9 cellular contexts compared by ENCODE assay signal in genomic region chr1:44677201-44677520, GRCh38. TPM values are rescaled to one million over a fixed set of nuclear protein-coding genes. Genes with fewer than 3 reads are reported as not detected.
DNase-seq lines count a peak whose midpoint lies in the region; ATAC-seq and TF ChIP-seq lines count a peak whose summit lies in the region.
"Had no signal": no experiment of that assay in that cellular context is flagged by ENCODE, and none has a peak within 500 bp of the region (broad histone marks: within the 10 kb centered on the region; RNA-seq: fewer than 3 reads in every experiment).

No MANE protein-coding gene starts in this region.

- peak; percentile 60 for TF ChIP-seq CTCF in AG04450 (IDR thresholded peaks at IDR 0.05; ENCODE audit: low read depth, low read length)
- TF ChIP-seq CTCF in GM13977 (IDR thresholded peaks at IDR 0.05; ENCODE audit: extremely low read depth, insufficient read depth, missing control alignments) = peak; percentile 50
- peak in 3 of 4 experiments; percentile 38 to 54 (median 41) for TF ChIP-seq CTCF in gastroesophageal sphincter (IDR thresholded peaks at IDR 0.05)

- peaks cover 21% of the 10 kb centered on the region for H3K4me1 Mint-ChIP-seq in activated T-cell treated with anti-CD3 and anti-CD28 coated beads, Interleukin-2, amount 50 U/mL, for 4 hours (ENCODE audit: low read depth)

- DNase-seq in AG04450 (ENCODE audit: low read depth, low spot score) (no peak), GM13977 (ENCODE audit: low spot score) (no peak), RKO (ENCODE audit: low spot score) (peak; percentile 72)
- DNase-seq in activated T-cell treated with anti-CD3 and anti-CD28 coated beads, Interleukin-2, amount 50 U/mL, for 4 hours = no peak

- in situ Hi-C loops in GM13977 (cut with MboI; ENCODE audit: low pct_unique_long_range_greater_than_20kb, low sequenced_read_pairs, unreplicated experiment) = no loop called here

- peaks cover 0 to 43% (median 3%) of the 10 kb centered on the region in 3 donors for H3K4me1 ChIP-seq in gastroesophageal sphincter

- H3K36me3 Mint-ChIP-seq in activated T-cell treated with anti-CD3 and anti-CD28 coated beads, Interleukin-2, amount 50 U/mL, for 4 hours (ENCODE audit: insufficient read depth) = no peaks in the 10 kb centered on the region

- 34 to 38% methylated on average over 3 of the region's 3 CpGs for WGBS in gastroesophageal sphincter (ENCODE audit: low coverage in 1 of 2), 2 donors

- no peak for TF ChIP-seq EP300 in gastroesophageal sphincter (IDR thresholded peaks at IDR 0.05)

- no peak overlapping the region for H3K4me3 Mint-ChIP-seq in activated T-cell treated with anti-CD3 and anti-CD28 coated beads, Interleukin-2, amount 50 U/mL, for 4 hours

- H3K9me3 Mint-ChIP-seq in activated T-cell treated with anti-CD3 and anti-CD28 coated beads, Interleukin-2, amount 50 U/mL, for 4 hours = no peaks in the 10 kb centered on the region

- H3K27ac ChIP-seq in AG04450 (ENCODE audit: low read depth, low read length) = no peak overlapping the region
- peak overlapping the region in 2 of 4 donors; percentile 32 to 41 for H3K27ac ChIP-seq in gastroesophageal sphincter

- H3K27me3 ChIP-seq in AG04450 (ENCODE audit: control insufficient read depth, insufficient read depth, low read length) = no peaks in the 10 kb centered on the region
- H3K27me3 ChIP-seq in gastroesophageal sphincter = no peaks in the 10 kb centered on the region

- no peaks in the 10 kb centered on the region for H3K27me3 Mint-ChIP-seq in activated T-cell treated with anti-CD3 and anti-CD28 coated beads, Interleukin-2, amount 50 U/mL, for 4 hours (ENCODE audit: low read depth)

- ATAC-seq in gastroesophageal sphincter (no peak), GM21576 (IDR thresholded peaks at IDR 0.05; ENCODE audit: unreplicated experiment) (no peak), HG03354 (IDR thresholded peaks at IDR 0.05; ENCODE audit: poor library complexity, severe bottlenecking, unreplicated experiment) (no peak), HG02885 (IDR thresholded peaks at IDR 0.05; ENCODE audit: poor library complexity, unreplicated experiment) (no peak)
- no peak for ATAC-seq in activated T-cell treated with anti-CD3 and anti-CD28 coated beads, Interleukin-2, amount 50 U/mL, for 4 hours

- no peak for TF ChIP-seq POLR2A in gastroesophageal sphincter (IDR thresholded peaks at IDR 0.05)

- no peaks in the 10 kb centered on the region for H3K9me3 ChIP-seq in AG04450 (ENCODE audit: control insufficient read depth, insufficient read depth, low read length)
- no peaks in the 10 kb centered on the region for H3K9me3 ChIP-seq in gastroesophageal sphincter

- CTCF ChIA-PET in AG04450 (lab: Charles Lee) = interaction anchor here (1.1 to 1.2 kb wide), 2 partner anchors 24 to 54 kb away, joined by 3 read pairs; partner anchors contain the start of gene RNU5D-1

- POLR2A ChIA-PET in AG04450 (lab: Yijun Ruan, JAX) = no interaction called here

- H3K4me3 ChIP-seq in AG04450 (ENCODE audit: low read depth, low read length) (no peak overlapping the region), gastroesophageal sphincter (no peak overlapping the region)

- no peaks in the 10 kb centered on the region for H3K36me3 ChIP-seq in gastroesophageal sphincter

RNA-seq across cellular contexts. Expression of gene ARMH1, which starts 2.6 kb away (rescaled TPM):
- polyA plus RNA-seq in AG04450 (2011; rRNA removed) = 2.7 and 3.4 TPM in 2 replicates
- 1.0 and 1.7 TPM in 2 replicates for polyA minus RNA-seq in AG04450 (2011; rRNA and poly(A)+ RNA removed)
- total RNA-seq in gastroesophageal sphincter = 1 to 10 TPM in 2 of 4 donors, under 1 TPM in 2; 0.66 to 3.0 (median 1.3) TPM
- 10 to 100 TPM; 29.4 to 57.2 (median 49.5) TPM for total RNA-seq in activated T-cell treated with anti-CD3 and anti-CD28 coated beads, Interleukin-2, amount 50 U/mL, for 4 hours

RNA-seq across cellular contexts. Expression of gene TMEM53, which starts 2.9 kb away (rescaled TPM):
- 4.4 and 6.1 TPM in 2 replicates for polyA plus RNA-seq in AG04450 (2011; rRNA removed)
- 3.6 and 7.8 TPM in 2 replicates for polyA minus RNA-seq in AG04450 (2011; rRNA and poly(A)+ RNA removed)
- 1 to 10 TPM; 3.9 to 8.3 (median 4.7) TPM for total RNA-seq in gastroesophageal sphincter
- total RNA-seq in activated T-cell treated with anti-CD3 and anti-CD28 coated beads, Interleukin-2, amount 50 U/mL, for 4 hours = 1 to 10 TPM; 1.8 to 3.6 (median 2.2) TPM

RNA-seq across cellular contexts. Expression of gene RNU5D-1, which starts 53.8 kb away (rescaled TPM):
- polyA plus RNA-seq in AG04450 (2011; rRNA removed) = not detected in 2 replicates
- under 0.01 TPM in 2 replicates for polyA minus RNA-seq in AG04450 (2011; rRNA and poly(A)+ RNA removed)
- total RNA-seq in gastroesophageal sphincter = not detected
- not detected for total RNA-seq in activated T-cell treated with anti-CD3 and anti-CD28 coated beads, Interleukin-2, amount 50 U/mL, for 4 hours
- polyA plus RNA-seq: thymus had no signal

Comparison
In these comparisons a context has a peak if more than half of its experiments do, and no peak if none do; other contexts are left out.
1. RNA of gene ARMH1, which starts 2.6 kb away (total RNA-seq): 29.4 to 57.2 TPM in activated T-cell treated with anti-CD3 and anti-CD28 coated beads, Interleukin-2, amount 50 U/mL, for 4 hours; 0.66 to 3.0 TPM in gastroesophageal sphincter; every median in the first group is over 4 times any median in the second.
2. Peak in every context shown above with its lines, with median percentiles within 50 percentile points of each other: CTCF ChIP-seq.